Comparison of ENCODE assay signal across 1 cellular context in genomic region chr6:99270852-99271251, GRCh38.
TF ChIP-seq lines count a peak whose summit lies in the region.

No MANE protein-coding gene starts in this region.

TF ChIP-seq in H1, 55 proteins besides CTCF, POLR2A, EP300 and RAD21:
- TF ChIP-seq MAX (IDR thresholded peaks at IDR 0.05) (no peak), BRCA1 (IDR thresholded peaks at IDR 0.05; ENCODE audit: low read depth, low read length) (no peak), FOSL1 (IDR thresholded peaks at IDR 0.05; ENCODE audit: insufficient read depth, low read depth, low read length) (no peak), ZNF274 (IDR thresholded peaks at IDR 0.05; ENCODE audit: borderline replicate concordance, extremely low read depth, low read length) (no peak), RXRA (IDR thresholded peaks at IDR 0.05; ENCODE audit: insufficient read depth, low read depth, low read length) (no peak), SP1 (IDR thresholded peaks at IDR 0.05; ENCODE audit: low read depth, low read length) (no peak)
